Comparison of ENCODE assay signal across 21 cellular contexts in the genomic region with DNA sequence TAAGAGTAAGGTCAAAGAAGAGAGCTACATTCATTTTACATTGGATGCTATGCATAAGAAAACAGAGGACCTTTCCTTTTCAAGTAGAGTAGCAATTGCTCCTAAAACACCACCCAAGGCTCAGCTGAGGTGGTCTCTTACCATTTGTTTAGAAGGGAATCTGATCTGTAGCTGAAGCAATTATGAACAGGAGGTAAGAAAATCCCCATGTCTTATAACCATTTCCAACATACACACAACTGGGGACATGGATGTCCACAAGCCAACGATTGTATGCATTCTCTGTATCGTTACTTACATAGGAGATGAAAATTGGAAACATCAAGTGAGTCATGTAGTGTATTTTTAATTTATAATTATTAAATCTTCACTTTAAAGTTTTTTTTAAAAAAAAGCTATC.
DNase-seq lines count a peak whose midpoint lies in the region; ATAC-seq and TF ChIP-seq lines count a peak whose summit lies in the region.
"Had no signal": no experiment of that assay in that cellular context is flagged by ENCODE, and none has a peak within 500 bp of the region (broad histone marks: within the 10 kb centered on the region; RNA-seq: fewer than 3 reads in every experiment).

No MANE protein-coding gene starts in this region.

- no peaks in the 10 kb centered on the region for H3K9me3 ChIP-seq in GM23248 (ENCODE audit: low read depth)
- no peaks in the 10 kb centered on the region for H3K9me3 ChIP-seq in HEK293 (ENCODE audit: control insufficient read depth, insufficient read depth, low read depth, low read length)
- no peaks in the 10 kb centered on the region for H3K9me3 ChIP-seq in SJSA1 (replicated peaks)
- no peaks in the 10 kb centered on the region for H3K9me3 ChIP-seq in osteoblast (ENCODE audit: low read depth, low read length)
- H3K9me3 ChIP-seq: MG63, Peyer's patch had no signal

- peaks cover 77% of the 10 kb centered on the region for H3K4me1 ChIP-seq in GM23248 (ENCODE audit: insufficient read depth)
- H3K4me1 ChIP-seq in HEK293 (ENCODE audit: control insufficient read depth, insufficient read depth, low read length) = peaks cover 13% of the 10 kb centered on the region
- peaks cover 68% of the 10 kb centered on the region for H3K4me1 ChIP-seq in SJSA1 (replicated peaks)
- peaks cover 23% of the 10 kb centered on the region for H3K4me1 ChIP-seq in osteoblast (ENCODE audit: insufficient read depth, low read length)
- H3K4me1 ChIP-seq: Peyer's patch had no signal

- no peak overlapping the region for H3K9ac ChIP-seq in GM23248

- ATAC-seq in GM19463 (IDR thresholded peaks at IDR 0.05; ENCODE audit: unreplicated experiment) (no peak), HG02870 (IDR thresholded peaks at IDR 0.05; ENCODE audit: unreplicated experiment) (no peak)
- ATAC-seq: HCT116, K562, Right ventricle myocardium inferior had no signal

- H3K36me3 ChIP-seq in GM23248 (ENCODE audit: low read depth) (no peaks in the 10 kb centered on the region), HEK293 (ENCODE audit: control insufficient read depth in 2 of 2, insufficient read depth in 1 of 2, low read length in 2 of 2) (no peaks in the 10 kb centered on the region), SJSA1 (no peaks in the 10 kb centered on the region; the same call in 1 of the 2 replicates), osteoblast (ENCODE audit: insufficient read depth, low read length) (no peaks in the 10 kb centered on the region)
- H3K36me3 ChIP-seq: MG63, Peyer's patch had no signal

- POLR2A ChIA-PET in HEK293 (lab: Yijun Ruan, JAX) = interaction anchor here (0.6 kb wide), 1 partner anchor 247 kb away, joined by 3 read pairs; no protein-coding TSS in a partner anchor

- peaks cover 82% of the 10 kb centered on the region for H3K79me2 ChIP-seq in GM23248 (ENCODE audit: insufficient read depth)
- H3K79me2 ChIP-seq in osteoblast (ENCODE audit: insufficient read depth, low read length) = peaks cover 28% of the 10 kb centered on the region

- H2AFZ ChIP-seq in GM23248 (no peak overlapping the region), osteoblast (ENCODE audit: low read length) (no peak overlapping the region)

- in situ Hi-C loops in GM23248 (cut with MboI) = no loop called here

- no peak overlapping the region for H3K27ac ChIP-seq in GM23248
- no peak overlapping the region for H3K27ac ChIP-seq in HEK293 (ENCODE audit: extremely low read depth, low read depth, low read length)
- peak overlapping the region; percentile 99 for H3K27ac ChIP-seq in SJSA1
- peak overlapping the region; percentile 18 for H3K27ac ChIP-seq in osteoblast (ENCODE audit: low read depth, low read length)
- H3K27ac ChIP-seq: Peyer's patch had no signal

- TF ChIP-seq CTCF in HEK293 (tag by site-specific recombination; IDR thresholded peaks at IDR 0.05) (no peak), osteoblast (IDR thresholded peaks at IDR 0.05; ENCODE audit: extremely low read depth, low read depth, low read length) (no peak)

- no peaks in the 10 kb centered on the region for H3K9me2 ChIP-seq in GM23248 (ENCODE audit: insufficient read depth)

- no peak for DNase-seq in GM23248
- DNase-seq in SJSA1 (ENCODE audit: low read depth in 1 of 2, low spot score in 2 of 2) = no peak
- no peak for DNase-seq in osteoblast (ENCODE audit: insufficient read length, low spot score, missing footprints)
- no peak for DNase-seq in activated CD4-positive, alpha-beta T cell treated with anti-CD3 and anti-CD28 coated beads for 48 hours
- DNase-seq: CD4-positive, CD25-positive, alpha-beta regulatory T cell; COR-L47; DMS 273 treated with DMSO at 0.1 percent for 48 hours; DMS79 treated with DMSO at 0.1 percent for 48 hours; MG63; NCI-H1417 treated with DMSO at 0.1 percent for 48 hours; NCI-H187; NCI-H2227 treated with DMSO at 0.1 percent for 48 hours; NCI-H510A treated with DMSO at 0.1 percent for 48 hours; NCI-H748 treated with DMSO at 0.1 percent for 48 hours; Peyer's patch had no signal

- no peaks in the 10 kb centered on the region for H4K20me1 ChIP-seq in GM23248 (ENCODE audit: insufficient read depth)
- H4K20me1 ChIP-seq in osteoblast (ENCODE audit: insufficient read depth, low read length) = no peaks in the 10 kb centered on the region

- H3K27me3 ChIP-seq in GM23248 (replicated peaks; ENCODE audit: insufficient read depth) = no peaks in the 10 kb centered on the region
- H3K27me3 ChIP-seq in SJSA1 (replicated peaks) = no peaks in the 10 kb centered on the region
- no peaks in the 10 kb centered on the region for H3K27me3 ChIP-seq in osteoblast (ENCODE audit: insufficient read depth, low read length)
- H3K27me3 ChIP-seq: MG63, Peyer's patch had no signal

- H3K4me3 ChIP-seq in GM23248 (no peak overlapping the region), HEK293 (ENCODE audit: low read depth, low read length) (no peak overlapping the region), SJSA1 (no peak overlapping the region), osteoblast (ENCODE audit: insufficient read depth, low read length) (no peak overlapping the region)
- H3K4me3 ChIP-seq: K562, MG63, Peyer's patch had no signal

- H3F3A ChIP-seq in GM23248 (ENCODE audit: insufficient read depth) = peaks cover 43% of the 10 kb centered on the region

- 94 to 96% methylated on average over 2 of the region's 2 CpGs for WGBS in GM23248 (ENCODE audit: low coverage in 1 of 2, low lambda C conversion rate in 2 of 2, missing lambda C conversion rate in 2 of 2), 2 experiments

- H3K4me2 ChIP-seq in GM23248 (ENCODE audit: unreplicated experiment) = peak overlapping the region; percentile 10
- no peak overlapping the region for H3K4me2 ChIP-seq in osteoblast (ENCODE audit: insufficient read depth, low read length)

- CTCF ChIA-PET in HEK293 (lab: Yijun Ruan, JAX) = interaction anchor here (1.4 to 1.5 kb wide), 2 partner anchors 31 to 374 kb away, joined by 5 read pairs; no protein-coding TSS in a partner anchor

TF ChIP-seq in HEK293, 187 proteins besides CTCF, POLR2A, EP300 and RAD21:
- TF ChIP-seq MZF1 (tag by site-specific recombination; IDR thresholded peaks at IDR 0.05; ENCODE audit: borderline replicate concordance) (0 out of 2 replicates have a peak, but pooled peaks have one; percentile 43), ZNF133 (tag by site-specific recombination; IDR thresholded peaks at IDR 0.05) (peak; percentile 75)
- TF ChIP-seq, protein P1, sequence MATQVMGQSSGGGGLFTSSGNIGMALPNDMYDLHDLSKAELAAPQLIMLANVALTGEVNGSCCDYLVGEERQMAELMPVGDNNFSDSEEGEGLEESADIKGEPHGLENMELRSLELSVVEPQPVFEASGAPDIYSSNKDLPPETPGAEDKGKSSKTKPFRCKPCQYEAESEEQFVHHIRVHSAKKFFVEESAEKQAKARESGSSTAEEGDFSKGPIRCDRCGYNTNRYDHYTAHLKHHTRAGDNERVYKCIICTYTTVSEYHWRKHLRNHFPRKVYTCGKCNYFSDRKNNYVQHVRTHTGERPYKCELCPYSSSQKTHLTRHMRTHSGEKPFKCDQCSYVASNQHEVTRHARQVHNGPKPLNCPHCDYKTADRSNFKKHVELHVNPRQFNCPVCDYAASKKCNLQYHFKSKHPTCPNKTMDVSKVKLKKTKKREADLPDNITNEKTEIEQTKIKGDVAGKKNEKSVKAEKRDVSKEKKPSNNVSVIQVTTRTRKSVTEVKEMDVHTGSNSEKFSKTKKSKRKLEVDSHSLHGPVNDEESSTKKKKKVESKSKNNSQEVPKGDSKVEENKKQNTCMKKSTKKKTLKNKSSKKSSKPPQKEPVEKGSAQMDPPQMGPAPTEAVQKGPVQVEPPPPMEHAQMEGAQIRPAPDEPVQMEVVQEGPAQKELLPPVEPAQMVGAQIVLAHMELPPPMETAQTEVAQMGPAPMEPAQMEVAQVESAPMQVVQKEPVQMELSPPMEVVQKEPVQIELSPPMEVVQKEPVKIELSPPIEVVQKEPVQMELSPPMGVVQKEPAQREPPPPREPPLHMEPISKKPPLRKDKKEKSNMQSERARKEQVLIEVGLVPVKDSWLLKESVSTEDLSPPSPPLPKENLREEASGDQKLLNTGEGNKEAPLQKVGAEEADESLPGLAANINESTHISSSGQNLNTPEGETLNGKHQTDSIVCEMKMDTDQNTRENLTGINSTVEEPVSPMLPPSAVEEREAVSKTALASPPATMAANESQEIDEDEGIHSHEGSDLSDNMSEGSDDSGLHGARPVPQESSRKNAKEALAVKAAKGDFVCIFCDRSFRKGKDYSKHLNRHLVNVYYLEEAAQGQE (tag by site-specific recombination; IDR thresholded peaks at IDR 0.05) = no peak

Comparison
In these comparisons a context has a peak if more than half of its experiments do, and no peak if none do; other contexts are left out.
1. H3K27ac ChIP-seq: peak in SJSA1 (single experiment) and osteoblast (single experiment); none in GM23248 (single experiment) and HEK293 (single experiment).